In the genomic region with DNA sequence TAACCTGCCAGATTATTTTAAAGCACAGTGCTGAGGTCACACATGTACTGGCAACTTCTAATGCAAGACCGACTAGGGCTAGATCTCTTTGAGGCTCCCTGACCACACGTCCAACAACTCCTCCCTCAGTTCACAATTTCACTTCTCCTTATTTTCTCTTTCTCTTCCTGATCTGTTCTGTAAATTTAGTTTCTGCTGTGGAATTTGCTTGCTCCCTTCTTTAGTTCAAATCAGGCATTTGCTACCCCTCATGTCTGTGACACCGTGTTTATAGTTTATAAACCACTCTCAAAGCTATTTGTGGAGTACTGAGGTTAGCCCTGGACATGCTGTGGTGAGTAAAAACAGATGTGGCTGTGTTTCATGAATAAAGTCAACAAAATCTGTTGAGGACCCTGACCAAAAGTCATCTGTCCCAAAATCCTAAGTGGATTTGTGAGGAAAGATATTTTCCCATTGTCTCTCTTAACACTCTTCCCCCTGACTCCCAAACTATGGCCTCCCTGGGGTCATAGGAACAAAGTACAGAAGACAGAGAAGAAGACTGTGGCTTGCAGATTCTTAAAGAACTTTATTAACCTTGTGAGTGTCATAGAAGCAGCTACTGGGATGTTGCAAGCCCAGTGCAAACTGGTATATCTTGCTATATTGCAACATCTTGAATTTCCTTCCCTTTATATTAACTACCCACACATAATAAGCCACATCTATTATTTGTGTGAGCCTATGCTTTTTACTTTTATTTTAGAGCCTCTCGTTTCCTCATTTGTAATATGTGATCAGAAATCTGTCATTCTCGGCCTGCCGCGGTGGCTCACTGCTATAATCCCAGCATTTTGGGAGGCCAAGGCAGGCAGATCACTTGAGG, we compare ENCODE assay signal across 10 cellular contexts.
DNase-seq lines count a peak whose midpoint lies in the region; ATAC-seq and TF ChIP-seq lines count a peak whose summit lies in the region.
"Had no signal": no experiment of that assay in that cellular context is flagged by ENCODE, and none has a peak within 500 bp of the region (broad histone marks: within the 10 kb centered on the region; RNA-seq: fewer than 3 reads in every experiment).

No MANE protein-coding gene starts in this region.

- H3K27ac Mint-ChIP-seq in nephron, result peak overlapping the region in 2 of 3 experiments; percentile 11 to 37
- H3K27ac Mint-ChIP-seq: WTC11 had no signal

- POLR2A ChIA-PET in HEK293T (lab: Yijun Ruan, JAX), result no interaction called here

- in situ Hi-C loops in GM13976 (cut with MboI; ENCODE audit: low sequenced_read_pairs, unreplicated experiment), result no loop called here

- peaks cover 4% of the 10 kb centered on the region for H3K27me3 Mint-ChIP-seq in nephron (ENCODE audit: low read depth)

- peak; percentile 34 for ATAC-seq in HG02885 (IDR thresholded peaks at IDR 0.05; ENCODE audit: poor library complexity, unreplicated experiment)
- ATAC-seq: WTC11 had no signal

- DNase-seq in GM13976 (ENCODE audit: low spot score), result peak; percentile 52
- DNase-seq in SKM-1 treated with dmso at 0.1 percent for 144 hours (lab: John Stamatoyannopoulos, UW; ENCODE audit: unreplicated experiment), result peak; percentile 96
- DNase-seq in activated T-cell treated with anti-CD3 and anti-CD28 coated beads, Interleukin-2, amount 50 U/mL, for 1 hour, result no peak
- no peak for DNase-seq in HEK293T (ENCODE audit: extremely low spot score)
- DNase-seq in NCI-H82 (lab: John Stamatoyannopoulos, UW), result no peak
- DNase-seq in NK-92 (lab: John Stamatoyannopoulos, UW; ENCODE audit: unreplicated experiment), result no peak
- DNase-seq: nucleus accumbens had no signal

- CTCF ChIA-PET in HEK293T (lab: Yijun Ruan, JAX), result interaction anchor here (1.0 kb wide), 1 partner anchor 117 kb away, joined by 4 read pairs; no protein-coding TSS in a partner anchor

- peak overlapping the region in 1 of 3 experiments; percentile 27 for H3K4me3 Mint-ChIP-seq in nephron
- H3K4me3 Mint-ChIP-seq: WTC11 had no signal

- H3K36me3 Mint-ChIP-seq in nephron (ENCODE audit: low read depth), result peaks cover 3% of the 10 kb centered on the region
- H3K36me3 Mint-ChIP-seq: WTC11 had no signal

- H3K9me3 Mint-ChIP-seq in nephron, result no peaks in the 10 kb centered on the region
- H3K9me3 Mint-ChIP-seq: WTC11 had no signal

- TF ChIP-seq CTCF in GM13976 (IDR thresholded peaks at IDR 0.05; ENCODE audit: borderline replicate concordance, control extremely low read depth, extremely low read depth, insufficient read depth, missing control alignments) (no peak), nephron (IDR thresholded peaks at IDR 0.05; ENCODE audit: unreplicated experiment in 3 of 3) (no peak)

- peaks cover 11% of the 10 kb centered on the region for H3K4me1 Mint-ChIP-seq in nephron

TF ChIP-seq in HEK293T, 16 proteins besides CTCF, POLR2A, EP300 and RAD21:
- TF ChIP-seq SP1 (IDR thresholded peaks at IDR 0.05) (no peak), FOXM1 (IDR thresholded peaks at IDR 0.05; ENCODE audit: borderline replicate concordance) (no peak), SUZ12 (IDR thresholded peaks at IDR 0.05) (no peak), CTBP1 (IDR thresholded peaks at IDR 0.05; ENCODE audit: borderline replicate concordance) (no peak), L3MBTL2 (conservative IDR thresholded peaks at IDR 0.05) (no peak), HDGF (IDR thresholded peaks at IDR 0.05; ENCODE audit: borderline replicate concordance) (no peak), FOXK2 (IDR thresholded peaks at IDR 0.05) (no peak), BHLHE40 (IDR thresholded peaks at IDR 0.05; ENCODE audit: borderline replicate concordance) (no peak), TARDBP (IDR thresholded peaks at IDR 0.05) (no peak), LEF1 (IDR thresholded peaks at IDR 0.05; ENCODE audit: borderline replicate concordance) (no peak), ELF4 (IDR thresholded peaks at IDR 0.05) (no peak), ARNT (IDR thresholded peaks at IDR 0.05) (no peak)
- TF ChIP-seq, protein P1, sequence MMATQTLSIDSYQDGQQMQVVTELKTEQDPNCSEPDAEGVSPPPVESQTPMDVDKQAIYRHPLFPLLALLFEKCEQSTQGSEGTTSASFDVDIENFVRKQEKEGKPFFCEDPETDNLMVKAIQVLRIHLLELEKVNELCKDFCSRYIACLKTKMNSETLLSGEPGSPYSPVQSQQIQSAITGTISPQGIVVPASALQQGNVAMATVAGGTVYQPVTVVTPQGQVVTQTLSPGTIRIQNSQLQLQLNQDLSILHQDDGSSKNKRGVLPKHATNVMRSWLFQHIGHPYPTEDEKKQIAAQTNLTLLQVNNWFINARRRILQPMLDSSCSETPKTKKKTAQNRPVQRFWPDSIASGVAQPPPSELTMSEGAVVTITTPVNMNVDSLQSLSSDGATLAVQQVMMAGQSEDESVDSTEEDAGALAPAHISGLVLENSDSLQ (IDR thresholded peaks at IDR 0.05), result no peak

Comparison
In these comparisons a context has a peak if more than half of its experiments do, and no peak if none do; other contexts are left out.
1. DNase-seq: peak in GM13976 (single experiment) and SKM-1 treated with dmso at 0.1 percent for 144 hours (single experiment); none in activated T-cell treated with anti-CD3 and anti-CD28 coated beads, Interleukin-2, amount 50 U/mL, for 1 hour (single experiment), HEK293T (single experiment), NCI-H82 (single experiment) and NK-92 (single experiment).